Comparison of ENCODE assay signal across 20 cellular contexts in the genomic region with DNA sequence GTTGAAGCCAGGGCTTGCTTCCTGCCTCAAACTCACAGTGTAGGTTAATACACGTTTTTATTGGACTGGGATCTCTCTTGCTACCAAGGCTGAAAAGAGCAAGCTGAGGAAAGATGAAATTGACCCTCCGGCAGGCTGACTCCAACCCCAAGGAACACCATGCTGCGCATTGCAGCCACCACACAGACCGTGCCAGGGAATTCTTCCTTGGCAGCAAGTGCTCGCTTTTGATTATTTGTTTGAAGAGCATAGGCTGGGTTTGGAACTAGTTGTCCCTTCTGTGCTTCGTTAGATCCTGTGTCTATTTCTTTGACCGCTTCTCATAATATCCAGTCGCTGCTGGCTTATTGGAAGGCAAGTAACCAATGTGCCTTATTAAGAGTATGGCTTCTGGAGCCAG. TPM values are rescaled to one million over a fixed set of nuclear protein-coding genes. Genes with fewer than 3 reads are reported as not detected.
A peak's percentile ranks its signal among the peaks of the same experiment; 100 is the strongest.
DNase-seq lines count a peak whose midpoint lies in the region; ATAC-seq and TF ChIP-seq lines count a peak whose summit lies in the region.
"Had no signal": no experiment of that assay in that cellular context is flagged by ENCODE, and none has a peak within 500 bp of the region (broad histone marks: within the 10 kb centered on the region; RNA-seq: fewer than 3 reads in every experiment).

No MANE protein-coding gene starts in this region.

- no peaks in the 10 kb centered on the region for H3K36me3 Mint-ChIP-seq in CD14-positive monocyte
- H3K36me3 Mint-ChIP-seq in activated T-cell treated with anti-CD3 and anti-CD28 coated beads, Interleukin-2, amount 50 U/mL, for 4 hours (ENCODE audit: insufficient read depth), result peaks cover 2% of the 10 kb centered on the region
- H3K36me3 Mint-ChIP-seq: activated naive CD8-positive, alpha-beta T cell; stimulated activated effector memory CD8-positive, alpha-beta T cell treated with anti-CD3 and anti-CD28 coated beads, Interleukin-12 subunit alpha, Interleukin-12 subunit beta, amount 100 ng/mL, for 72 hours had no signal

- H3K27ac Mint-ChIP-seq in CD14-positive monocyte, result peak overlapping the region; percentile 82 to 97 (median 94)
- H3K27ac Mint-ChIP-seq: activated naive CD8-positive, alpha-beta T cell; stimulated activated effector memory CD8-positive, alpha-beta T cell treated with anti-CD3 and anti-CD28 coated beads, Interleukin-12 subunit alpha, Interleukin-12 subunit beta, amount 100 ng/mL, for 72 hours had no signal

- no peak overlapping the region for H3K9ac ChIP-seq in rectal smooth muscle tissue (ENCODE audit: low read length)

- H3K27ac ChIP-seq in right cardiac atrium (ENCODE audit: low read length), result no peak overlapping the region
- H3K27ac ChIP-seq in rectal smooth muscle tissue (ENCODE audit: low read depth, low read length), result peak overlapping the region; percentile 59
- H3K27ac ChIP-seq: pancreas had no signal

- no peaks in the 10 kb centered on the region for H3K27me3 Mint-ChIP-seq in CD14-positive monocyte (ENCODE audit: low read depth in 3 of 3)
- H3K27me3 Mint-ChIP-seq in activated T-cell treated with anti-CD3 and anti-CD28 coated beads, Interleukin-2, amount 50 U/mL, for 4 hours (ENCODE audit: low read depth), result no peaks in the 10 kb centered on the region
- H3K27me3 Mint-ChIP-seq: activated naive CD8-positive, alpha-beta T cell; activated T-helper 17 cell treated with anti-CD3 and anti-CD28 coated beads, Interleukin-2, amount 50 U/mL, for 72 hours had no signal

- H3K4me3 ChIP-seq in right cardiac atrium (ENCODE audit: low read length) (no peak overlapping the region), rectal smooth muscle tissue (ENCODE audit: low read length) (no peak overlapping the region)
- H3K4me3 ChIP-seq: HAP-1, left lung, pancreas had no signal

- DNase-seq in CD14-positive monocyte (ENCODE audit: low spot score) (no peak), NCI-H446 treated with DMSO at 0.1 percent for 48 hours (lab: John Stamatoyannopoulos, UW) (peak; percentile 5), right cardiac atrium (no peak), hippocampal formation (lab: John Stamatoyannopoulos, UW) (no peak)
- no peak for DNase-seq in activated T-cell treated with anti-CD3 and anti-CD28 coated beads, Interleukin-2, amount 50 U/mL, for 4 hours
- DNase-seq: DMS79; effector memory CD4-positive, alpha-beta T cell; glutamatergic neuron; left lung; NCI-H1105; NCI-H510A treated with DMSO at 0.1 percent for 48 hours; pancreas; RPMI8226; SW 1271 had no signal

- 67% methylated on average over 8 of the region's 8 CpGs for WGBS in right cardiac atrium

- H3K27me3 ChIP-seq in right cardiac atrium (ENCODE audit: control insufficient read depth, insufficient read depth) (no peaks in the 10 kb centered on the region), rectal smooth muscle tissue (ENCODE audit: control insufficient read depth, insufficient read depth, low read length) (no peaks in the 10 kb centered on the region)
- H3K27me3 ChIP-seq: left lung, pancreas had no signal

- H3K4me1 ChIP-seq in right cardiac atrium (ENCODE audit: control insufficient read depth, insufficient read depth, low read length) (peaks cover 4% of the 10 kb centered on the region), rectal smooth muscle tissue (ENCODE audit: control insufficient read depth, insufficient read depth, low read length) (no peaks in the 10 kb centered on the region)
- H3K4me1 ChIP-seq: HAP-1, pancreas had no signal

- no peaks in the 10 kb centered on the region for H3K9me3 Mint-ChIP-seq in CD14-positive monocyte
- peaks cover 3% of the 10 kb centered on the region for H3K9me3 Mint-ChIP-seq in activated T-cell treated with anti-CD3 and anti-CD28 coated beads, Interleukin-2, amount 50 U/mL, for 4 hours
- H3K9me3 Mint-ChIP-seq: activated T-helper 17 cell treated with anti-CD3 and anti-CD28 coated beads, Interleukin-2, amount 50 U/mL, for 72 hours; stimulated activated effector memory CD8-positive, alpha-beta T cell treated with anti-CD3 and anti-CD28 coated beads, Interleukin-12 subunit alpha, Interleukin-12 subunit beta, amount 100 ng/mL, for 72 hours had no signal

- no peak overlapping the region for H3K4me3 Mint-ChIP-seq in CD14-positive monocyte
- H3K4me3 Mint-ChIP-seq in activated T-cell treated with anti-CD3 and anti-CD28 coated beads, Interleukin-2, amount 50 U/mL, for 4 hours, result no peak overlapping the region
- H3K4me3 Mint-ChIP-seq: activated naive CD8-positive, alpha-beta T cell; activated T-helper 17 cell treated with anti-CD3 and anti-CD28 coated beads, Interleukin-2, amount 50 U/mL, for 72 hours; stimulated activated effector memory CD8-positive, alpha-beta T cell treated with anti-CD3 and anti-CD28 coated beads, Interleukin-12 subunit alpha, Interleukin-12 subunit beta, amount 100 ng/mL, for 72 hours had no signal

- peaks cover 91% of the 10 kb centered on the region for H3K4me1 Mint-ChIP-seq in CD14-positive monocyte
- H3K4me1 Mint-ChIP-seq in activated T-cell treated with anti-CD3 and anti-CD28 coated beads, Interleukin-2, amount 50 U/mL, for 4 hours (ENCODE audit: low read depth), result peaks cover 10% of the 10 kb centered on the region
- H3K4me1 Mint-ChIP-seq: activated T-helper 17 cell treated with anti-CD3 and anti-CD28 coated beads, Interleukin-2, amount 50 U/mL, for 72 hours had no signal

- intact Hi-C loops in CD14-positive monocyte (cut with micrococcal nuclease) (loop anchor here (5.0 kb wide), 3 partner anchors 33 to 97 kb away; a partner anchor contains a TSS), right cardiac atrium (cut with DNase I) (no loop called here)

- no peak for TF ChIP-seq CTCF in CD14-positive monocyte (IDR thresholded peaks at IDR 0.05)

- peak; percentile 23 to 41 for ATAC-seq in right cardiac atrium
- ATAC-seq in activated T-cell treated with anti-CD3 and anti-CD28 coated beads, Interleukin-2, amount 50 U/mL, for 4 hours, result no peak
- no peak for ATAC-seq in HG02970 (IDR thresholded peaks at IDR 0.05; ENCODE audit: low FRiP score, unreplicated experiment)
- ATAC-seq: activated T-helper 17 cell treated with anti-CD3 and anti-CD28 coated beads, Interleukin-2, amount 50 U/mL, for 72 hours; pancreas; stimulated activated effector memory CD8-positive, alpha-beta T cell treated with anti-CD3 and anti-CD28 coated beads, Interleukin-12 subunit alpha, Interleukin-12 subunit beta, amount 100 ng/mL, for 72 hours had no signal

- H3K9me3 ChIP-seq in right cardiac atrium (ENCODE audit: control insufficient read depth, low read length), result no peaks in the 10 kb centered on the region
- H3K9me3 ChIP-seq: HAP-1, left lung, pancreas had no signal

- no peaks in the 10 kb centered on the region for H3K36me3 ChIP-seq in rectal smooth muscle tissue (ENCODE audit: control insufficient read depth, insufficient read depth, low read length)
- H3K36me3 ChIP-seq: HAP-1, left lung, pancreas had no signal

RNA-seq across cellular contexts. Expression of a gene that starts 34.4 kb away (rescaled TPM):
- polyA plus RNA-seq in CD14-positive monocyte (10 to 100 TPM; 46.2 to 53.0 TPM), right cardiac atrium (63.4 TPM)
- total RNA-seq in right cardiac atrium, result 10 to 100 TPM; 50.0 to 56.0 (median 54.3) TPM
- total RNA-seq in activated T-cell treated with anti-CD3 and anti-CD28 coated beads, Interleukin-2, amount 50 U/mL, for 4 hours, result 100 to 1,000 TPM in 2 of 3 donors, 10 to 100 TPM in 1; 97.8 to 107 (median 103) TPM

Comparison
In these comparisons a context has a peak if more than half of its experiments do, and no peak if none do; other contexts are left out.
1. ATAC-seq: peak in right cardiac atrium (2 of 2); none in activated T-cell treated with anti-CD3 and anti-CD28 coated beads, Interleukin-2, amount 50 U/mL, for 4 hours (0 of 2) and HG02970 (single experiment).
2. intact Hi-C loops: an anchor here in CD14-positive monocyte (5.0 kb wide); none called in right cardiac atrium.